Comparison of ENCODE assay signal across 32 cellular contexts in the genomic region with DNA sequence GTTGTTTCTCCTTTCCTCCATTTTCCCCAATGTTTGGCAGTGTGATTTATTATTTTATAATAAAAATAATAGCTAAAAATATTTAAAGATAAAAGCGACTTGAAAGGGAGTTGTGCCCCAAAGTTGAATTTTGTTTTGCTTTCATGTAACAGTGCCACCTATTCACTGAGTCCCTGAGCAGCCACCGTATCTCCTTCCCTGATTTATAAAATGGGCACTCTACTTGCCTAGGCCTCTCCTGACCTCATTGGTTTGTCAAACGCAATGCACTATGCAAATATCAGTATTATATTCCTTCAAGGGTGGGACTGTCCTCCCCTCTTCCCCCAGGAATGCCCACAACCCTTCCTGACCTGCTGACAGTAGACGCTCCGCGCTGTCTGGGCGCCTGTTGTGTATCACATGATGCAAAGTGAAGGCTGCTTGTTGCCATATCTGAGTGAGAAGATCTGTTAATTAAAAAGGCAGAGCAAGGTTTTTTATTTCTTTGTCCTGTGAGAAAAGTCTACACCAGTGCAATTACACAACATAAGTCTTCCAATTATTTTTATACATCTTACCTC.
"Had no signal": no experiment of that assay in that cellular context is flagged by ENCODE, and none has a peak within 500 bp of the region (broad histone marks: within the 10 kb centered on the region; RNA-seq: fewer than 3 reads in every experiment).

No MANE protein-coding gene starts in this region.

- DNase-seq: activated CD4-positive, alpha-beta T cell treated with anti-CD3 and anti-CD28 coated beads for 1 hour; activated CD4-positive, alpha-beta T cell treated with anti-CD3 and anti-CD28 coated beads for 48 hours; activated CD4-positive, alpha-beta T cell treated with anti-CD3 and anti-CD28 coated beads, Interleukin-2, amount 50 U/mL, for 1 hour; activated CD4-positive, alpha-beta T cell treated with anti-CD3 and anti-CD28 coated beads, Interleukin-2, amount 50 U/mL, for 48 hours; activated CD4-positive, CD25-positive, alpha-beta regulatory T cell; activated CD8-positive, alpha-beta memory T cell treated with anti-CD3 and anti-CD28 coated beads for 24 hours; activated CD8-positive, alpha-beta T cell treated with anti-CD3 and anti-CD28 coated beads for 36 hours; activated effector memory CD4-positive, alpha-beta T cell treated with Interleukin-2 at 50 U/mL for 16 hours; activated gamma-delta T cell treated with Interleukin-2 at 50 U/mL for 16 hours; activated naive CD4-positive, alpha-beta T cell treated with anti-CD3 and anti-CD28 coated beads, Interleukin-2, amount 50 U/mL, for 16 hours; activated naive CD4-positive, alpha-beta T cell treated with Interleukin-2 at 50 U/mL for 16 hours; activated T-cell treated with anti-CD3 and anti-CD28 coated beads, Interleukin-2, amount 50 U/mL, for 4 hours; amniotic stem cell; anterior cingulate cortex; caudate nucleus; cortex of kidney; dermis blood vessel endothelial cell; effector CD4-positive, alpha-beta T cell; effector memory CD8-positive, alpha-beta T cell; erythroblast; foreskin keratinocyte; gastrocnemius medialis; glutamatergic neuron; heart left ventricle; T-helper 1 cell; T-helper 17 cell; T1000; WERI-Rb-1 had no signal

- H3K27me3 ChIP-seq: esophagus muscularis mucosa, foreskin keratinocyte, gastrocnemius medialis, heart left ventricle had no signal

- H3K27ac Mint-ChIP-seq: activated CD8-positive, alpha-beta T cell treated with anti-CD3 and anti-CD28 coated beads for 36 hours; activated naive CD8-positive, alpha-beta T cell; T-helper 17 cell; T-helper 2 cell treated with Interferon-gamma antibody and Interleukin-4, amounts not matched to agents 5 μg/mL and 100 μg/mL, for 36 hours had no signal

- ATAC-seq: activated CD8-positive, alpha-beta T cell treated with anti-CD3 and anti-CD28 coated beads for 36 hours; activated T-cell treated with anti-CD3 and anti-CD28 coated beads, Interleukin-2, amount 50 U/mL, for 4 hours; activated T-helper 17 cell treated with anti-CD3 and anti-CD28 coated beads, Interleukin-2, amount 50 U/mL, for 72 hours; effector memory CD8-positive, alpha-beta T cell; foreskin keratinocyte; gastrocnemius medialis; heart left ventricle; T-helper 17 cell had no signal

- H3K4me1 ChIP-seq: foreskin keratinocyte, gastrocnemius medialis, heart left ventricle had no signal

- H3K9me3 ChIP-seq: esophagus muscularis mucosa, gastrocnemius medialis, heart left ventricle had no signal

- H3K4me3 ChIP-seq: esophagus muscularis mucosa, gastrocnemius medialis, heart left ventricle had no signal

- H3K27ac ChIP-seq: esophagus muscularis mucosa, foreskin keratinocyte, gastrocnemius medialis, heart left ventricle, WERI-Rb-1 had no signal

- H3K9me3 Mint-ChIP-seq: activated T-cell treated with anti-CD3 and anti-CD28 coated beads, Interleukin-2, amount 50 U/mL, for 4 hours; effector memory CD8-positive, alpha-beta T cell; T-helper 2 cell treated with Interferon-gamma antibody and Interleukin-4, amounts not matched to agents 5 μg/mL and 100 μg/mL, for 36 hours had no signal

- H3K4me3 Mint-ChIP-seq: activated CD8-positive, alpha-beta T cell treated with anti-CD3 and anti-CD28 coated beads for 36 hours; activated naive CD8-positive, alpha-beta T cell; activated T-cell treated with anti-CD3 and anti-CD28 coated beads, Interleukin-2, amount 50 U/mL, for 4 hours; activated T-helper 17 cell treated with anti-CD3 and anti-CD28 coated beads, Interleukin-2, amount 50 U/mL, for 72 hours; effector memory CD8-positive, alpha-beta T cell; T-helper 17 cell; T-helper 2 cell treated with Interferon-gamma antibody and Interleukin-4, amounts not matched to agents 5 μg/mL and 100 μg/mL, for 36 hours had no signal

- H3K36me3 ChIP-seq: gastrocnemius medialis, WERI-Rb-1 had no signal

- H3K27me3 Mint-ChIP-seq: activated CD8-positive, alpha-beta T cell treated with anti-CD3 and anti-CD28 coated beads for 36 hours; activated naive CD8-positive, alpha-beta T cell; activated T-helper 17 cell treated with anti-CD3 and anti-CD28 coated beads, Interleukin-2, amount 50 U/mL, for 72 hours; effector memory CD8-positive, alpha-beta T cell; T-helper 17 cell had no signal
